Comparison of ENCODE assay signal across 28 cellular contexts in the genomic region with DNA sequence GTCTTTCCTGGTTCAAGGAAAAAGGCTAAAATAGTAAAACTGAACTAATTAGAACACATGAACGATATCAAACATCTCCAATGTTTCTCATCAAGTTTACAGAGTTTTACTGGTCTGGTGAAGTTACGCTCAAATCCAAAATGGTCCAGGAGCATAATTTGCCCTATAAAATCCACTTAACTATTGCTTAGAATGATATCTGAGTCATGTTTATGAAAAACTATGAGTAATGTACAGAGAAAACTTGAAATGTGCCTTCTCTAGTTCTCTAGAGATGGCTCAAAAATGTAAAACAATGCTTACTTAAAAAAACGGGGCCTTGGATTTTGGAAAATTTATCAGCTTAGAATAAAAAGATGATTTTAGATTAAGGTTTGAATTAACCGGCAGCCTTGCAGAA.
"Had no signal": no experiment of that assay in that cellular context is flagged by ENCODE, and none has a peak within 500 bp of the region (broad histone marks: within the 10 kb centered on the region; RNA-seq: fewer than 3 reads in every experiment).

No MANE protein-coding gene starts in this region.

- H3K4me3 ChIP-seq: ascending aorta, coronary artery, left ventricle myocardium inferior, lung, mucosa of descending colon, ovary, sigmoid colon, vagina had no signal

- H3K4me3 Mint-ChIP-seq: activated B cell treated with CpG ODN at 0.5 μM for 24 hours; activated T-helper 17 cell treated with anti-CD3 and anti-CD28 coated beads, Interleukin-2, amount 50 U/mL, for 72 hours; effector memory CD8-positive, alpha-beta T cell; nephron; stimulated activated effector memory CD8-positive, alpha-beta T cell treated with anti-CD3 and anti-CD28 coated beads, Interleukin-12 subunit alpha, Interleukin-12 subunit beta, amount 100 ng/mL, for 72 hours; type B pancreatic cell had no signal

- H3K4me1 ChIP-seq: ascending aorta had no signal

- H3K27ac ChIP-seq: ascending aorta, brain microvascular endothelial cell, coronary artery, left ventricle myocardium inferior, ovary, sigmoid colon, vagina had no signal

- H3K9me3 Mint-ChIP-seq: activated B cell treated with CpG ODN at 0.5 μM for 24 hours; activated naive CD4-positive, alpha-beta T cell treated with anti-CD3 and anti-CD28 coated beads, Interleukin-2, amount 50 U/mL, for 72 hours; activated T-helper 17 cell treated with anti-CD3 and anti-CD28 coated beads, Interleukin-2, amount 50 U/mL, for 72 hours; effector memory CD8-positive, alpha-beta T cell; nephron; stimulated activated effector memory CD8-positive, alpha-beta T cell treated with anti-CD3 and anti-CD28 coated beads, Interleukin-12 subunit alpha, Interleukin-12 subunit beta, amount 100 ng/mL, for 72 hours; stimulated activated naive CD8-positive, alpha-beta T cell treated with anti-CD3 and anti-CD28 coated beads, Interleukin-15, amount 100 ng/mL, for 72 hours; type B pancreatic cell had no signal

- H3K27me3 Mint-ChIP-seq: activated B cell treated with CpG ODN at 0.5 μM for 24 hours; activated T-helper 17 cell treated with anti-CD3 and anti-CD28 coated beads, Interleukin-2, amount 50 U/mL, for 72 hours; effector memory CD8-positive, alpha-beta T cell; progenitor cell of endocrine pancreas; stimulated activated naive CD8-positive, alpha-beta T cell treated with anti-CD3 and anti-CD28 coated beads, Interleukin-15, amount 100 ng/mL, for 72 hours; type B pancreatic cell had no signal

- ATAC-seq: activated T-helper 17 cell treated with anti-CD3 and anti-CD28 coated beads, Interleukin-2, amount 50 U/mL, for 72 hours; effector memory CD8-positive, alpha-beta T cell; mucosa of descending colon; stimulated activated effector memory CD8-positive, alpha-beta T cell treated with anti-CD3 and anti-CD28 coated beads, Interleukin-12 subunit alpha, Interleukin-12 subunit beta, amount 100 ng/mL, for 72 hours had no signal

- DNase-seq: activated B cell treated with CpG ODN at 0.5 μM for 24 hours; activated CD4-positive, alpha-beta T cell treated with anti-CD3 and anti-CD28 coated beads, Interleukin-2, amount 50 U/mL, for 1 hour; activated gamma-delta T cell treated with Interleukin-2 at 50 U/mL for 16 hours; brain microvascular endothelial cell; effector memory CD8-positive, alpha-beta T cell; erythroblast; left ventricle myocardium inferior; mesendoderm; mucosa of descending colon; ovary; sigmoid colon; small intestine; stimulated activated CD4-positive, alpha-beta T cell treated with anti-CD3 and anti-CD28 coated beads, Interleukin-4, amount 100 ng/mL, for 24 hours; stimulated activated naive CD8-positive, alpha-beta T cell treated with anti-CD3 and anti-CD28 coated beads, Interleukin-15, amount 100 ng/mL, for 72 hours; substantia nigra; T-helper 2 cell had no signal

- H3K27ac Mint-ChIP-seq: activated B cell treated with CpG ODN at 0.5 μM for 24 hours; activated naive CD4-positive, alpha-beta T cell treated with anti-CD3 and anti-CD28 coated beads, Interleukin-2, amount 50 U/mL, for 72 hours; activated T-helper 17 cell treated with anti-CD3 and anti-CD28 coated beads, Interleukin-2, amount 50 U/mL, for 72 hours; effector memory CD8-positive, alpha-beta T cell; nephron; progenitor cell of endocrine pancreas; stimulated activated effector memory CD8-positive, alpha-beta T cell treated with anti-CD3 and anti-CD28 coated beads, Interleukin-12 subunit alpha, Interleukin-12 subunit beta, amount 100 ng/mL, for 72 hours; type B pancreatic cell had no signal

- H3K36me3 ChIP-seq: brain microvascular endothelial cell, ovary, vagina had no signal

- H3K27me3 ChIP-seq: ascending aorta, brain microvascular endothelial cell, ovary, sigmoid colon, vagina had no signal

- FAIRE-seq: frontal cortex, islet of Langerhans, small intestine had no signal
